22 cellular contexts compared by ENCODE assay signal in genomic region chr11:33027233-33027632, GRCh38.
"Had no signal": no experiment of that assay in that cellular context is flagged by ENCODE, and none has a peak within 500 bp of the region (broad histone marks: within the 10 kb centered on the region; RNA-seq: fewer than 3 reads in every experiment).

No MANE protein-coding gene starts in this region.

- ATAC-seq: activated T-cell treated with anti-CD3 and anti-CD28 coated beads, Interleukin-2, amount 50 U/mL, for 4 hours had no signal

- H3K4me3 Mint-ChIP-seq: activated CD4-positive, alpha-beta memory T cell treated with anti-CD3 and anti-CD28 coated beads for 36 hours; activated CD4-positive, alpha-beta T cell treated with anti-CD3 and anti-CD28 coated beads, Interleukin-2, amount 10 ng/mL, durations not matched to agents 7 days and 5 days; activated naive CD8-positive, alpha-beta T cell; activated T-cell treated with anti-CD3 and anti-CD28 coated beads, Interleukin-2, amount 50 U/mL, for 4 hours had no signal

- H3K36me3 Mint-ChIP-seq: activated CD4-positive, alpha-beta memory T cell treated with anti-CD3 and anti-CD28 coated beads for 36 hours had no signal

- H3K4me1 Mint-ChIP-seq: activated CD4-positive, alpha-beta T cell treated with anti-CD3 and anti-CD28 coated beads, Interleukin-2, amount 10 ng/mL, durations not matched to agents 7 days and 5 days had no signal

- H3K9me3 ChIP-seq: Peyer's patch had no signal

- H3K27ac ChIP-seq: Peyer's patch, RWPE1, VCaP had no signal

- H3K9me3 Mint-ChIP-seq: activated CD4-positive, alpha-beta memory T cell treated with anti-CD3 and anti-CD28 coated beads for 36 hours; activated CD4-positive, alpha-beta T cell treated with anti-CD3 and anti-CD28 coated beads, Interleukin-2, amount 10 ng/mL, durations not matched to agents 7 days and 5 days; activated T-cell treated with anti-CD3 and anti-CD28 coated beads, Interleukin-2, amount 50 U/mL, for 4 hours had no signal

- H3K27me3 ChIP-seq: Peyer's patch had no signal

- H3K27me3 Mint-ChIP-seq: activated naive CD8-positive, alpha-beta T cell had no signal

- H3K27ac Mint-ChIP-seq: activated CD4-positive, alpha-beta memory T cell treated with anti-CD3 and anti-CD28 coated beads for 36 hours; activated CD4-positive, alpha-beta T cell treated with anti-CD3 and anti-CD28 coated beads, Interleukin-2, amount 10 ng/mL, durations not matched to agents 7 days and 5 days; activated naive CD8-positive, alpha-beta T cell had no signal

- H3K4me3 ChIP-seq: Peyer's patch had no signal

- DNase-seq: activated CD4-positive, alpha-beta memory T cell treated with anti-CD3 and anti-CD28 coated beads for 36 hours; activated CD4-positive, alpha-beta T cell treated with anti-CD3 and anti-CD28 coated beads, Interleukin-2, amount 10 ng/mL, durations not matched to agents 7 days and 5 days; activated CD4-positive, CD25-positive, alpha-beta regulatory T cell; activated CD8-positive, alpha-beta memory T cell treated with anti-CD3 and anti-CD28 coated beads for 24 hours; activated effector memory CD4-positive, alpha-beta T cell treated with anti-CD3 and anti-CD28 coated beads, Interleukin-2, amount 50 U/mL, for 16 hours; activated naive CD4-positive, alpha-beta T cell treated with Interleukin-2 at 50 U/mL for 16 hours; activated T-cell treated with anti-CD3 and anti-CD28 coated beads, Interleukin-2, amount 50 U/mL, for 4 hours; cerebellar nuclear complex; NCI-H1092; NCI-H1417 treated with DMSO at 0.1 percent for 48 hours; NCI-H1694; NCI-H2029; NCI-H510A treated with DMSO at 0.1 percent for 48 hours; NCI-H69; NK-92 treated with Interleukin-12 subunit alpha and Interleukin-12 subunit beta, amount 100 ng/mL, for 24 hours; OCI-M1; Peyer's patch; Right ventricle myocardium superior; T-helper 1 cell had no signal
